12 cellular contexts compared by ENCODE assay signal in genomic region chr9:130664191-130665028, GRCh38. TPM values are rescaled to one million over a fixed set of nuclear protein-coding genes. Genes with fewer than 3 reads are reported as not detected.
A peak's percentile ranks its signal among the peaks of the same experiment; 100 is the strongest.
DNase-seq lines count a peak whose midpoint lies in the region; ATAC-seq and TF ChIP-seq lines count a peak whose summit lies in the region.
"Had no signal": no experiment of that assay in that cellular context is flagged by ENCODE, and none has a peak within 500 bp of the region (broad histone marks: within the 10 kb centered on the region; RNA-seq: fewer than 3 reads in every experiment).

Gene PRDM12, plus strand, starts transcription at chr9:130664594. Its CDS starts 60 bp downstream, at chr9:130664654.

- H3K36me3 ChIP-seq in HUES6 (ENCODE audit: control insufficient read depth, insufficient read depth, low read length): no peaks in the 10 kb centered on the region
- H3K36me3 ChIP-seq in mammary epithelial cell (ENCODE audit: insufficient read depth, low read length): no peaks in the 10 kb centered on the region

- peak within 1 kb of the TSS; percentile 42 for H2AFZ ChIP-seq in mammary epithelial cell (ENCODE audit: low read depth, low read length)

- DNase-seq in DMS79 treated with DMSO at 0.1 percent for 48 hours (lab: John Stamatoyannopoulos, UW): peak; percentile 11
- no peak for DNase-seq in DMS79 (lab: John Stamatoyannopoulos, UW)
- no peak for DNase-seq in mammary epithelial cell
- DNase-seq in nephron progenitor cell: peak; percentile 53
- no peak for DNase-seq in SKM-1 treated with dmso at 0.1 percent for 144 hours (lab: John Stamatoyannopoulos, UW; ENCODE audit: unreplicated experiment)
- DNase-seq in H4 (ENCODE audit: low spot score): no peak
- DNase-seq: NCI-H510A treated with DMSO at 0.1 percent for 48 hours had no signal

- no peaks in the 10 kb centered on the region for H3K79me2 ChIP-seq in mammary epithelial cell (ENCODE audit: insufficient read depth, low read length)

- H3K9me3 Mint-ChIP-seq in nephron progenitor cell: no peaks in the 10 kb centered on the region

- H3K27me3 Mint-ChIP-seq in nephron progenitor cell (ENCODE audit: low read depth, poor library complexity): peaks cover 100% of the 10 kb centered on the region

- peak within 1 kb of the TSS; percentile 56 for H3K4me3 ChIP-seq in HUES6 (ENCODE audit: low read depth, low read length)
- H3K4me3 ChIP-seq in mammary epithelial cell (replicated peaks in 1 of 3; ENCODE audit: insufficient read depth in 1 of 3, low read depth in 2 of 3, low read length in 3 of 3): no peak within 1 kb of the TSS

- H3K36me3 Mint-ChIP-seq in nephron progenitor cell (ENCODE audit: low read depth): no peaks in the 10 kb centered on the region

- 18% methylated on average over 12 of the region's 80 CpGs for WGBS in mammary epithelial cell (ENCODE audit: low coverage, missing lambda C conversion rate)

- ATAC-seq in GM18519 (IDR thresholded peaks at IDR 0.05; ENCODE audit: low FRiP score, unreplicated experiment): no peak

- no TSS peak for BruUV-seq in mammary epithelial cell (replicated peaks; lab: Mats Ljungman, UMichigan)

- H3K27me3 ChIP-seq in HUES6 (ENCODE audit: control insufficient read depth, insufficient read depth, low read length): peaks cover 96% of the 10 kb centered on the region
- H3K27me3 ChIP-seq in mammary epithelial cell (ENCODE audit: insufficient read depth, low read length): peaks cover 73% of the 10 kb centered on the region

- peaks cover 23% of the 10 kb centered on the region for H3K4me1 Mint-ChIP-seq in nephron progenitor cell

- H3K4me2 ChIP-seq in mammary epithelial cell (ENCODE audit: insufficient read depth, low read depth, low read length): peak within 1 kb of the TSS; percentile 26

- H3K27ac ChIP-seq in HUES6 (ENCODE audit: low read depth, low read length): no peak within 1 kb of the TSS
- H3K27ac ChIP-seq in mammary epithelial cell (ENCODE audit: insufficient read depth, low read depth, low read length): no peak within 1 kb of the TSS
- H3K27ac ChIP-seq: skin epidermis had no signal

- H3K4me1 ChIP-seq in HUES6 (ENCODE audit: control insufficient read depth, insufficient read depth, low read length): peaks cover 32% of the 10 kb centered on the region
- peaks cover 10% of the 10 kb centered on the region for H3K4me1 ChIP-seq in mammary epithelial cell (ENCODE audit: insufficient read depth, low read length)

- CTCF ChIA-PET in mammary epithelial cell (lab: Charles Lee; ENCODE audit: low non-redundant PET): no interaction called here

- no peaks in the 10 kb centered on the region for H4K20me1 ChIP-seq in mammary epithelial cell (ENCODE audit: insufficient read depth, low read length)

- H3K27ac Mint-ChIP-seq in nephron progenitor cell: no peak within 1 kb of the TSS

- H3K9ac ChIP-seq in HUES6 (ENCODE audit: low read length): no peak within 1 kb of the TSS
- no peak within 1 kb of the TSS for H3K9ac ChIP-seq in mammary epithelial cell (ENCODE audit: insufficient read depth, low read length)

- H3K9me3 ChIP-seq in HUES6 (ENCODE audit: control insufficient read depth, insufficient read depth, low read depth, low read length): no peaks in the 10 kb centered on the region
- H3K9me3 ChIP-seq in mammary epithelial cell (replicated peaks; ENCODE audit: insufficient read depth, low read length): no peaks in the 10 kb centered on the region

- peak within 1 kb of the TSS; percentile 72 for H3K4me3 Mint-ChIP-seq in nephron progenitor cell

- no peak for TF ChIP-seq CTCF in mammary epithelial cell (conservative IDR thresholded peaks at IDR 0.05 in 1 of 2, IDR thresholded peaks at IDR 0.05 in 1 of 2; ENCODE audit: extremely low read depth in 1 of 2, insufficient read depth in 1 of 2, low read depth in 1 of 2, low read length in 2 of 2)
- no peak for TF ChIP-seq CTCF in nephron progenitor cell (IDR thresholded peaks at IDR 0.05)

- dilution Hi-C loops in mammary epithelial cell (cut with HindIII; ENCODE audit: low sequenced_read_pairs): loop anchor here (5.0 kb wide), 1 partner anchor 62 kb away; no protein-coding TSS in a partner anchor

- in situ Hi-C loops in mammary epithelial cell (cut with MboI; ENCODE audit: low sequenced_read_pairs in 2 of 2): no loop called here

- intact Hi-C loops in mammary epithelial cell (cut with micrococcal nuclease): no loop called here

RNA-seq across cellular contexts. Expression of gene PRDM12, which starts in this region (rescaled TPM):
- not detected for total RNA-seq in mammary epithelial cell
- not detected for polyA plus RNA-seq in mammary epithelial cell
- not detected for polyA minus RNA-seq in mammary epithelial cell
- total RNA-seq in H4 (2014; rRNA removed; shearing (Covaris generic)): not detected in 2 replicates
- total RNA-seq: A673, subcutaneous adipose tissue had no signal

Comparison
In these comparisons a context has a peak if more than half of its experiments do, and no peak if none do; other contexts are left out.
1. DNase-seq: peak in DMS79 treated with DMSO at 0.1 percent for 48 hours (single experiment) and nephron progenitor cell (single experiment); none in DMS79 (single experiment), mammary epithelial cell (single experiment), SKM-1 treated with dmso at 0.1 percent for 144 hours (single experiment) and H4 (single experiment).